21 cellular contexts compared by ENCODE assay signal in genomic region chr2:231568785-231569435, GRCh38. TPM values are rescaled to one million over a fixed set of nuclear protein-coding genes. Genes with fewer than 3 reads are reported as not detected.
A peak's percentile ranks its signal among the peaks of the same experiment; 100 is the strongest.
DNase-seq lines count a peak whose midpoint lies in the region; ATAC-seq lines count a peak whose summit lies in the region.
"Had no signal": no experiment of that assay in that cellular context is flagged by ENCODE, and none has a peak within 500 bp of the region (broad histone marks: within the 10 kb centered on the region; RNA-seq: fewer than 3 reads in every experiment).

No MANE protein-coding gene starts in this region.

- peaks cover 0 to 4% of the 10 kb centered on the region in 2 donors for H3K9me3 Mint-ChIP-seq in activated naive CD4-positive, alpha-beta T cell treated with anti-CD3 and anti-CD28 coated beads, Interleukin-2, amount 50 U/mL, for 72 hours
- H3K9me3 Mint-ChIP-seq in activated naive CD8-positive, alpha-beta T cell treated with anti-CD3 and anti-CD28 coated beads for 36 hours, result no peaks in the 10 kb centered on the region
- no peaks in the 10 kb centered on the region for H3K9me3 Mint-ChIP-seq in stimulated activated naive B cell treated with anti-CD40 and anti-IgM and Interleukin-4, amounts not matched to agents 10 μg/mL and 1 μg/mL and 100 μg/mL, for 72 hours
- H3K9me3 Mint-ChIP-seq: T-cell had no signal

- H3K27ac Mint-ChIP-seq in activated naive CD4-positive, alpha-beta T cell treated with anti-CD3 and anti-CD28 coated beads, Interleukin-2, amount 50 U/mL, for 72 hours, result no peak overlapping the region
- no peak overlapping the region for H3K27ac Mint-ChIP-seq in activated naive CD8-positive, alpha-beta T cell treated with anti-CD3 and anti-CD28 coated beads for 36 hours
- no peak overlapping the region for H3K27ac Mint-ChIP-seq in stimulated activated naive B cell treated with anti-CD40 and anti-IgM and Interleukin-4, amounts not matched to agents 10 μg/mL and 1 μg/mL and 100 μg/mL, for 72 hours
- H3K27ac Mint-ChIP-seq: T-cell had no signal

- ATAC-seq in activated naive CD4-positive, alpha-beta T cell treated with anti-CD3 and anti-CD28 coated beads, Interleukin-2, amount 50 U/mL, for 72 hours, result peak; percentile 67 to 97
- peak; percentile 51 to 75 for ATAC-seq in stimulated activated naive B cell treated with anti-CD40 and anti-IgM and Interleukin-4, amounts not matched to agents 10 μg/mL and 1 μg/mL and 100 μg/mL, for 72 hours (replicated peaks)
- ATAC-seq in HG03025 (IDR thresholded peaks at IDR 0.05; ENCODE audit: low FRiP score, unreplicated experiment), result no peak
- ATAC-seq: gastroesophageal sphincter, HCT116, left colon, T-cell had no signal

- no peak overlapping the region for H3K4me3 Mint-ChIP-seq in activated naive CD8-positive, alpha-beta T cell treated with anti-CD3 and anti-CD28 coated beads for 36 hours
- H3K4me3 Mint-ChIP-seq in stimulated activated naive B cell treated with anti-CD40 and anti-IgM and Interleukin-4, amounts not matched to agents 10 μg/mL and 1 μg/mL and 100 μg/mL, for 72 hours, result no peak overlapping the region
- H3K4me3 Mint-ChIP-seq: T-cell had no signal

- no peaks in the 10 kb centered on the region for H3K27me3 Mint-ChIP-seq in activated naive CD8-positive, alpha-beta T cell treated with anti-CD3 and anti-CD28 coated beads for 36 hours
- peaks cover 0 to 3% of the 10 kb centered on the region in 2 donors for H3K27me3 Mint-ChIP-seq in stimulated activated naive B cell treated with anti-CD40 and anti-IgM and Interleukin-4, amounts not matched to agents 10 μg/mL and 1 μg/mL and 100 μg/mL, for 72 hours
- H3K27me3 Mint-ChIP-seq: T-cell had no signal

- H3K36me3 Mint-ChIP-seq in activated naive CD4-positive, alpha-beta T cell treated with anti-CD3 and anti-CD28 coated beads, Interleukin-2, amount 50 U/mL, for 72 hours, result no peaks in the 10 kb centered on the region
- no peaks in the 10 kb centered on the region for H3K36me3 Mint-ChIP-seq in activated naive CD8-positive, alpha-beta T cell treated with anti-CD3 and anti-CD28 coated beads for 36 hours
- H3K36me3 Mint-ChIP-seq in stimulated activated naive B cell treated with anti-CD40 and anti-IgM and Interleukin-4, amounts not matched to agents 10 μg/mL and 1 μg/mL and 100 μg/mL, for 72 hours, result no peaks in the 10 kb centered on the region
- H3K36me3 Mint-ChIP-seq: T-cell had no signal

- no peak for DNase-seq in activated naive CD4-positive, alpha-beta T cell treated with anti-CD3 and anti-CD28 coated beads, Interleukin-2, amount 50 U/mL, for 72 hours (ENCODE audit: low spot score in 2 of 2)
- DNase-seq in activated naive CD4-positive, alpha-beta T cell treated with Interleukin-2 at 50 U/mL for 16 hours, result no peak
- peak; percentile 72 for DNase-seq in NCI-H146 (lab: John Stamatoyannopoulos, UW)
- DNase-seq in activated naive CD8-positive, alpha-beta T cell treated with anti-CD3 and anti-CD28 coated beads for 36 hours, result peak; percentile 6
- no peak for DNase-seq in stimulated activated naive B cell treated with anti-CD40 and anti-IgM and Interleukin-4, amounts not matched to agents 10 μg/mL and 1 μg/mL and 100 μg/mL, for 72 hours
- no peak for DNase-seq in posterior vena cava (ENCODE audit: low spot score)
- DNase-seq: DMS53; dorsolateral prefrontal cortex; erythroblast; left colon; NCI-H1105 treated with DMSO at 0.1 percent for 48 hours; NCI-H226; Right ventricle myocardium superior; stimulated activated CD4-positive, alpha-beta T cell treated with anti-CD3 and anti-CD28 coated beads, Interleukin-4, amount 100 ng/mL, for 4 hours; stimulated activated CD8-positive, alpha-beta memory T cell treated with anti-CD3 and anti-CD28 coated beads, Interleukin-4, amount 100 ng/mL, for 48 hours; T-cell had no signal

- peaks cover 8% of the 10 kb centered on the region for H3K4me1 Mint-ChIP-seq in activated naive CD8-positive, alpha-beta T cell treated with anti-CD3 and anti-CD28 coated beads for 36 hours
- H3K4me1 Mint-ChIP-seq in stimulated activated naive B cell treated with anti-CD40 and anti-IgM and Interleukin-4, amounts not matched to agents 10 μg/mL and 1 μg/mL and 100 μg/mL, for 72 hours, result peaks cover 13% of the 10 kb centered on the region in 2 donors

- intact Hi-C loops in posterior vena cava (cut with DNase I), result loop anchor here in 1 of 2 donors (5.0 kb wide), 1 partner anchor 33 kb away; no protein-coding TSS in a partner anchor

RNA-seq across cellular contexts. Expression of gene TEX44, which starts 23.8 kb away (rescaled TPM):
- not detected for total RNA-seq in activated naive CD4-positive, alpha-beta T cell treated with anti-CD3 and anti-CD28 coated beads, Interleukin-2, amount 50 U/mL, for 72 hours
- total RNA-seq in activated naive CD8-positive, alpha-beta T cell treated with anti-CD3 and anti-CD28 coated beads for 36 hours, result not detected
- not detected for total RNA-seq in posterior vena cava
- total RNA-seq: dorsolateral prefrontal cortex, gastroesophageal sphincter, left colon, mononuclear cell, omental fat pad, Right ventricle myocardium superior, T-cell had no signal

RNA-seq across cellular contexts. Expression of gene NMUR1, which starts 38.7 kb away (rescaled TPM):
- total RNA-seq in activated naive CD4-positive, alpha-beta T cell treated with anti-CD3 and anti-CD28 coated beads, Interleukin-2, amount 50 U/mL, for 72 hours, result not detected
- not detected for total RNA-seq in activated naive CD8-positive, alpha-beta T cell treated with anti-CD3 and anti-CD28 coated beads for 36 hours
- 1 to 10 TPM; 5.3 to 7.4 TPM for total RNA-seq in posterior vena cava

Comparison
In these comparisons a context has a peak if more than half of its experiments do, and no peak if none do; other contexts are left out.
1. DNase-seq: peak in NCI-H146 (single experiment) and activated naive CD8-positive, alpha-beta T cell treated with anti-CD3 and anti-CD28 coated beads for 36 hours (single experiment); none in activated naive CD4-positive, alpha-beta T cell treated with anti-CD3 and anti-CD28 coated beads, Interleukin-2, amount 50 U/mL, for 72 hours (0 of 2), activated naive CD4-positive, alpha-beta T cell treated with Interleukin-2 at 50 U/mL for 16 hours (single experiment), stimulated activated naive B cell treated with anti-CD40 and anti-IgM and Interleukin-4, amounts not matched to agents 10 μg/mL and 1 μg/mL and 100 μg/mL, for 72 hours (single experiment) and posterior vena cava (single experiment).
2. RNA of gene NMUR1, which starts 38.7 kb away (total RNA-seq): 5.3 to 7.4 TPM in posterior vena cava; not detected in activated naive CD4-positive, alpha-beta T cell treated with anti-CD3 and anti-CD28 coated beads, Interleukin-2, amount 50 U/mL, for 72 hours and not detected in activated naive CD8-positive, alpha-beta T cell treated with anti-CD3 and anti-CD28 coated beads for 36 hours; every median in the first group is over 4 times any median in the second.